Comparison of ENCODE assay signal across 1 cellular context in genomic region chr4:978957-979701, GRCh38.
TF ChIP-seq lines count a peak whose summit lies in the region.

No MANE protein-coding gene starts in this region.

TF ChIP-seq in SK-N-SH, 30 proteins besides CTCF, POLR2A, EP300 and RAD21 (continued from another document):
- TF ChIP-seq REST (IDR thresholded peaks at IDR 0.05; ENCODE audit: low read depth, low read length) (no peak), NFIC (IDR thresholded peaks at IDR 0.05; ENCODE audit: borderline replicate concordance) (no peak), FOSL2 (IDR thresholded peaks at IDR 0.05; ENCODE audit: borderline replicate concordance, low read depth) (no peak), SMC3 (IDR thresholded peaks at IDR 0.05; ENCODE audit: low read depth, low read length) (no peak), JUND (IDR thresholded peaks at IDR 0.05) (no peak)
